In genomic region chr19:9819590-9819898, GRCh38 we compare ENCODE assay signal across 9 cellular contexts. TPM values are rescaled to one million over a fixed set of nuclear protein-coding genes. Genes with fewer than 3 reads are reported as not detected.
DNase-seq lines count a peak whose midpoint lies in the region; ATAC-seq and TF ChIP-seq lines count a peak whose summit lies in the region.
"Had no signal": no experiment of that assay in that cellular context is flagged by ENCODE, and none has a peak within 500 bp of the region (broad histone marks: within the 10 kb centered on the region; RNA-seq: fewer than 3 reads in every experiment).

No MANE protein-coding gene starts in this region.

- CTCF ChIA-PET in CD8-positive, alpha-beta T cell (lab: Charles Lee), result no interaction called here

- DNase-seq in CD8-positive, alpha-beta T cell, result no peak
- DNase-seq in LNCaP clone FGC (ENCODE audit: low read depth) (no peak), choroid plexus epithelial cell (ENCODE audit: low read depth) (no peak), neural crest cell (ENCODE audit: low read depth, low spot score) (no peak), NCI-H446 treated with DMSO at 0.1 percent for 48 hours (lab: John Stamatoyannopoulos, UW) (no peak), OCI-M1 (lab: John Stamatoyannopoulos, UW) (no peak), ureter (ENCODE audit: low spot score) (no peak)

- H3K36me3 ChIP-seq in CD8-positive, alpha-beta T cell (ENCODE audit: insufficient read depth, low read length), result no peaks in the 10 kb centered on the region

- no peaks in the 10 kb centered on the region for H3K27me3 ChIP-seq in CD8-positive, alpha-beta T cell (ENCODE audit: insufficient read depth, low read length)

- intact Hi-C loops in CD8-positive, alpha-beta T cell (cut with DNase I, micrococcal nuclease), result loop anchor here (1.0 to 5.0 kb wide), 13 partner anchors 8 to 1992 kb away; partner anchors contain the start of genes PIN1 (in 2 of the 2), UBL5 (in 2 of the 2), ZNF846 (in 2 of the 2) and MBD3L1 (in 1 of the 2)

- ATAC-seq in CD8-positive, alpha-beta T cell, result no peak
- no peak for ATAC-seq in HG03432 (IDR thresholded peaks at IDR 0.05; ENCODE audit: unreplicated experiment)

- H3K27ac Mint-ChIP-seq in CD8-positive, alpha-beta T cell, result peak overlapping the region; percentile 93
- peak overlapping the region; percentile 68 for H3K27ac Mint-ChIP-seq in neural crest cell (ENCODE audit: unreplicated experiment)

- H3K36me3 Mint-ChIP-seq in CD8-positive, alpha-beta T cell, result peaks cover 24% of the 10 kb centered on the region
- peaks cover 19% of the 10 kb centered on the region for H3K36me3 Mint-ChIP-seq in neural crest cell (ENCODE audit: low read depth)

- POLR2A ChIA-PET in CD8-positive, alpha-beta T cell (lab: Charles Lee), result interaction anchor here (1.5 to 1.7 kb wide), 3 partner anchors 8 to 16 kb away, joined by 4 to 7 read pairs (median 5); partner anchors contain the start of genes PIN1 and UBL5

- H3K4me3 Mint-ChIP-seq in CD8-positive, alpha-beta T cell, result peak overlapping the region; percentile 88
- peak overlapping the region; percentile 96 for H3K4me3 Mint-ChIP-seq in neural crest cell

- peak overlapping the region; percentile 51 for H3K27ac ChIP-seq in CD8-positive, alpha-beta T cell (ENCODE audit: low read depth, low read length)

- peaks cover 18% of the 10 kb centered on the region for H3K4me1 ChIP-seq in CD8-positive, alpha-beta T cell (ENCODE audit: insufficient read depth, low read length)

- peak overlapping the region; percentile 53 for H3K4me3 ChIP-seq in CD8-positive, alpha-beta T cell (ENCODE audit: low read depth, low read length)
- H3K4me3 ChIP-seq in LNCaP clone FGC (ENCODE audit: low read depth, low read length) (peak overlapping the region; percentile 12; the same call in 1 of the 2 replicates), choroid plexus epithelial cell (ENCODE audit: low read depth, low read length) (peak overlapping the region; percentile 54)

- TF ChIP-seq CTCF in CD8-positive, alpha-beta T cell (IDR thresholded peaks at IDR 0.05), result no peak
- TF ChIP-seq CTCF in LNCaP clone FGC (IDR thresholded peaks at IDR 0.05; ENCODE audit: control insufficient read depth, extremely low read depth, insufficient read depth) (no peak), choroid plexus epithelial cell (conservative IDR thresholded peaks at IDR 0.05; ENCODE audit: low read depth, low read length) (no peak), neural crest cell (conservative IDR thresholded peaks at IDR 0.05) (no peak)

- H3K9me3 ChIP-seq in CD8-positive, alpha-beta T cell (ENCODE audit: low read length), result no peaks in the 10 kb centered on the region

- H3K27me3 Mint-ChIP-seq in CD8-positive, alpha-beta T cell (ENCODE audit: low read depth), result no peaks in the 10 kb centered on the region
- no peaks in the 10 kb centered on the region for H3K27me3 Mint-ChIP-seq in neural crest cell (ENCODE audit: low read depth)

- peaks cover 37% of the 10 kb centered on the region for H3K4me1 Mint-ChIP-seq in CD8-positive, alpha-beta T cell (ENCODE audit: low read depth)
- peaks cover 30% of the 10 kb centered on the region for H3K4me1 Mint-ChIP-seq in neural crest cell

- H3K9me3 Mint-ChIP-seq in CD8-positive, alpha-beta T cell, result no peaks in the 10 kb centered on the region
- peaks cover 5% of the 10 kb centered on the region for H3K9me3 Mint-ChIP-seq in neural crest cell

RNA-seq across cellular contexts. Expression of gene FBXL12, which starts 0.7 kb away (rescaled TPM):
- total RNA-seq in CD8-positive, alpha-beta T cell, result 10 to 100 TPM; 38.9 to 41.3 TPM
- total RNA-seq in neural crest cell (32.7 and 33.1 TPM in 2 replicates), ureter (28.2 TPM)

RNA-seq across cellular contexts. Expression of gene UBL5, which starts 8.2 kb away (rescaled TPM):
- total RNA-seq in CD8-positive, alpha-beta T cell, result 100 to 1,000 TPM; 161 to 173 TPM
- total RNA-seq in neural crest cell (366 and 373 TPM in 2 replicates), ureter (315 TPM)

RNA-seq across cellular contexts. Expression of gene PIN1, which starts 15.6 kb away (rescaled TPM):
- total RNA-seq in CD8-positive, alpha-beta T cell, result 10 to 100 TPM; 42.4 to 42.7 TPM
- total RNA-seq in neural crest cell, result 117 and 127 TPM in 2 replicates
- total RNA-seq in ureter, result 52.8 TPM

RNA-seq across cellular contexts. Expression of gene ZNF846, which starts 51.0 kb away (rescaled TPM):
- 1 to 10 TPM; 6.4 to 8.2 TPM for total RNA-seq in CD8-positive, alpha-beta T cell
- total RNA-seq in neural crest cell, result 7.6 and 11.0 TPM in 2 replicates
- total RNA-seq in ureter, result 62.7 TPM
- total RNA-seq: HT1080 had no signal
